ENCODE assay signal across 18 cellular contexts in the genomic region with DNA sequence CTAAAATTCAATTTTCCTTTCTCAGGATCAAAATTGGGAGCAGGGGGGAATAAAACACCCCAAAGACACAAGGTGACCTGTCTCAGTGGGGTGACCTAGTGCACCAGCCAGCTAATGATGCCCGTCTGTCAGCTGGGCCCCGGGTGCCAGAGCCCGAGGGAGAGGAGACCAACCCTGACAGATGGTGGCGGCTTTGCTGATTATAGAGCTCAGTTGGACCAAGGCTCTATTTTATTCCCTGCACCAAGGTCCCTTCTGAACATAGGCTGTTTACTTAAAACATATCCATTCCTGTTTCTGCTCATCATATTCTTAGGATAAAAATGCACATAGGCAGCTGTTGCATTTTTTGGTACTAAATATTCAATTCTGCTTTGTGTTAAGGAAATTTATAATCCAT.
"Had no signal": no experiment of that assay in that cellular context is flagged by ENCODE, and none has a peak within 500 bp of the region (broad histone marks: within the 10 kb centered on the region; RNA-seq: fewer than 3 reads in every experiment).

No MANE protein-coding gene starts in this region.

- H3K4me1 ChIP-seq: tibial nerve had no signal

- ATAC-seq: activated CD8-positive, alpha-beta memory T cell treated with anti-CD3 and anti-CD28 coated beads, Interleukin-2, amount 10 ng/mL, durations not matched to agents 7 days and 5 days; natural killer cell treated with Interleukin-12 subunit alpha and Interleukin-12 subunit beta and Interleukin-15 and Interleukin-18, amount 100 ng/mL, for 72 hours; T-cell had no signal

- DNase-seq: activated CD4-positive, alpha-beta T cell treated with anti-CD3 and anti-CD28 coated beads, Interleukin-2, amount 50 U/mL, for 48 hours; activated CD4-positive, CD25-positive, alpha-beta regulatory T cell treated with anti-CD3 and anti-CD28 coated beads, Interleukin-2, amount 50 U/mL, for 72 hours; activated CD8-positive, alpha-beta memory T cell treated with anti-CD3 and anti-CD28 coated beads, Interleukin-2, amount 10 ng/mL, durations not matched to agents 7 days and 5 days; activated naive CD4-positive, alpha-beta T cell treated with anti-CD3 and anti-CD28 coated beads for 36 hours; activated T-cell treated with anti-CD3 and anti-CD28 coated beads, Interleukin-2, amount 50 U/mL, for 1 hour; caudate nucleus; hypothalamus; left ventricle myocardium inferior; stimulated activated CD4-positive, alpha-beta T cell treated with anti-CD3 and anti-CD28 coated beads, Interleukin-4, amount 100 ng/mL, for 24 hours; stimulated activated naive CD4-positive, alpha-beta T cell; T-cell; T-helper 9 cell had no signal

- H3K27me3 ChIP-seq: esophagus muscularis mucosa, tibial nerve had no signal

- H3K36me3 Mint-ChIP-seq: activated CD8-positive, alpha-beta memory T cell treated with anti-CD3 and anti-CD28 coated beads, Interleukin-2, amount 10 ng/mL, durations not matched to agents 7 days and 5 days; natural killer cell treated with Interleukin-12 subunit alpha and Interleukin-12 subunit beta and Interleukin-15 and Interleukin-18, amount 100 ng/mL, for 72 hours; T-cell had no signal

- H3K27me3 Mint-ChIP-seq: activated CD8-positive, alpha-beta memory T cell treated with anti-CD3 and anti-CD28 coated beads, Interleukin-2, amount 10 ng/mL, durations not matched to agents 7 days and 5 days; T-cell had no signal

- H3K27ac Mint-ChIP-seq: activated CD8-positive, alpha-beta memory T cell treated with anti-CD3 and anti-CD28 coated beads, Interleukin-2, amount 10 ng/mL, durations not matched to agents 7 days and 5 days; activated naive CD4-positive, alpha-beta T cell treated with anti-CD3 and anti-CD28 coated beads for 36 hours; activated T-helper 2 cell treated with anti-CD3 and anti-CD28 coated beads, Interferon-gamma antibody, Interleukin-2, Interleukin-4, amounts not matched to agents 10 μg/mL and 5 μg/mL and 100 μg/mL, durations not matched to agents 14 hours and 24 hours and 36 hours; memory B cell; natural killer cell treated with Interleukin-12 subunit alpha and Interleukin-12 subunit beta and Interleukin-15 and Interleukin-18, amount 100 ng/mL, for 72 hours; T-cell had no signal

- H3K27ac ChIP-seq: left ventricle myocardium inferior, skin epidermis, tibial nerve had no signal

- H3K4me3 Mint-ChIP-seq: activated CD8-positive, alpha-beta memory T cell treated with anti-CD3 and anti-CD28 coated beads, Interleukin-2, amount 10 ng/mL, durations not matched to agents 7 days and 5 days; activated naive CD4-positive, alpha-beta T cell treated with anti-CD3 and anti-CD28 coated beads for 36 hours; memory B cell; natural killer cell treated with Interleukin-12 subunit alpha and Interleukin-12 subunit beta and Interleukin-15 and Interleukin-18, amount 100 ng/mL, for 72 hours; T-cell had no signal

- H3K9me3 Mint-ChIP-seq: activated naive CD4-positive, alpha-beta T cell treated with anti-CD3 and anti-CD28 coated beads for 36 hours; activated T-helper 2 cell treated with anti-CD3 and anti-CD28 coated beads, Interferon-gamma antibody, Interleukin-2, Interleukin-4, amounts not matched to agents 10 μg/mL and 5 μg/mL and 100 μg/mL, durations not matched to agents 14 hours and 24 hours and 36 hours; memory B cell; natural killer cell treated with Interleukin-12 subunit alpha and Interleukin-12 subunit beta and Interleukin-15 and Interleukin-18, amount 100 ng/mL, for 72 hours had no signal

- H3K9me3 ChIP-seq: esophagus muscularis mucosa, left ventricle myocardium inferior, tibial nerve had no signal

- H3K36me3 ChIP-seq: esophagus muscularis mucosa, left ventricle myocardium inferior, tibial nerve had no signal

- H3K4me3 ChIP-seq: esophagus muscularis mucosa, left ventricle myocardium inferior, skin epidermis, tibial nerve had no signal
